ENCODE assay signal across 11 cellular contexts in the genomic region with DNA sequence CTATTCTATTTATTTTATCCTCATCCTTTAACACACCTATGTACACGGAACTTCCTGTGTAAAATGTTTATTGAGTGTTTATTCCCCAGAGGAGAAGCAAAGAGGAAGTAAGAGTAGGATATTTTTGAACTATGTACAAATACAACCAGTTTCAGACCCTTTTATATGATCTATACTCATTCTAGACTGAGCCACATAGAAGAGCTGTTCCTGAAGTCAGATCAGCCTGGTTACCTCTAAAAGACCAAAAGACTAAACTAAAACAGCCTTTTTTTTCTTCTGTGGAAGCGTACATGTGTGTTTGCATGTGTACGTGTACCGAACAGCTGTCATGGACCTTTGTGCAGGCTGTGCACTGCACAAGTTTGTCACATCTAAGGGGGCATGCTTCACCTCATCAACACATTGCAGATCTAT.
DNase-seq lines count a peak whose midpoint lies in the region; ATAC-seq and TF ChIP-seq lines count a peak whose summit lies in the region.
"Had no signal": no experiment of that assay in that cellular context is flagged by ENCODE, and none has a peak within 500 bp of the region (broad histone marks: within the 10 kb centered on the region; RNA-seq: fewer than 3 reads in every experiment).

No MANE protein-coding gene starts in this region.

- peak; percentile 21 for DNase-seq in GM13976 (ENCODE audit: low spot score)
- DNase-seq in PC-3 = no peak
- no peak for DNase-seq in NK-92 treated with Interleukin-12 subunit alpha and Interleukin-12 subunit beta, amount 100 ng/mL, for 24 hours (lab: John Stamatoyannopoulos, UW)
- no peak for DNase-seq in NCI-H345 treated with DMSO at 0.1 percent for 48 hours (lab: John Stamatoyannopoulos, UW; ENCODE audit: unreplicated experiment)
- DNase-seq in G401 (ENCODE audit: low spot score) = no peak
- no peak for DNase-seq in AG08396 (ENCODE audit: low spot score)
- DNase-seq: endodermal cell; NCI-H510A; stimulated activated naive CD4-positive, alpha-beta T cell treated with Interleukin-2 at 50 U/mL for 16 hours had no signal

- H3K9me3 ChIP-seq in PC-3 (ENCODE audit: low read length) = no peaks in the 10 kb centered on the region

- in situ Hi-C loops in GM13976 (cut with MboI; ENCODE audit: low sequenced_read_pairs, unreplicated experiment) (no loop called here), G401 (cut with HindIII; ENCODE audit: low sequenced_read_pairs) (no loop called here)

- no peaks in the 10 kb centered on the region for H3K79me2 ChIP-seq in PC-3 (ENCODE audit: low read length)

- H3K4me3 ChIP-seq in PC-3 (ENCODE audit: low read length) = no peak overlapping the region

- H4K20me1 ChIP-seq in PC-3 (ENCODE audit: low read length) = no peaks in the 10 kb centered on the region

- H3K9ac ChIP-seq in PC-3 (ENCODE audit: low read length) = no peak overlapping the region

- H3K36me3 ChIP-seq in PC-3 (ENCODE audit: low read depth, low read length) = no peaks in the 10 kb centered on the region

- BruUV-seq in PC-3 (replicated peaks; lab: Mats Ljungman, UMichigan) = no TSS peak

- no peak for TF ChIP-seq CTCF in GM13976 (IDR thresholded peaks at IDR 0.05; ENCODE audit: borderline replicate concordance, control extremely low read depth, extremely low read depth, insufficient read depth, missing control alignments)
- no peak for TF ChIP-seq CTCF in PC-3 (conservative IDR thresholded peaks at IDR 0.05; ENCODE audit: low read depth, low read length)

- POLR2A ChIA-PET in PC-3 (lab: Charles Lee; ENCODE audit: unreplicated experiment) = interaction anchor here (0.7 kb wide), 1 partner anchor 25 kb away, joined by 3 read pairs; no protein-coding TSS in a partner anchor

- no peak overlapping the region for H3K4me2 ChIP-seq in PC-3 (ENCODE audit: low read length)

- no peak overlapping the region for H2AFZ ChIP-seq in PC-3 (ENCODE audit: low read length)

- H3K27ac ChIP-seq in PC-3 (ENCODE audit: low read length) = no peak overlapping the region

- peaks cover 23% of the 10 kb centered on the region for H3K4me1 ChIP-seq in PC-3 (ENCODE audit: insufficient read depth, low read length)

- no peaks in the 10 kb centered on the region for H3K27me3 ChIP-seq in PC-3 (ENCODE audit: low read length)

- H3F3A ChIP-seq in PC-3 (ENCODE audit: low read length, unreplicated experiment) = no peaks in the 10 kb centered on the region

- intact Hi-C loops in PC-3 (cut with micrococcal nuclease) = loop anchor here (2.0 kb wide), 3 partner anchors 32 to 210 kb away; partner anchors contain the start of gene NUDT4

- H3K9me2 ChIP-seq in PC-3 (replicated peaks; ENCODE audit: low read length) = no peaks in the 10 kb centered on the region

- ATAC-seq in GM19468 (IDR thresholded peaks at IDR 0.05; ENCODE audit: extremely low read depth, unreplicated experiment) (peak; percentile 33), HG03066 (IDR thresholded peaks at IDR 0.05; ENCODE audit: low read depth, unreplicated experiment) (peak; percentile 70), PC-3 (peak; percentile 50)

- CTCF ChIA-PET in PC-3 (lab: Charles Lee) = interaction anchor here (0.6 kb wide), 1 partner anchor 95 kb away, joined by 3 read pairs; no protein-coding TSS in a partner anchor
